13 cellular contexts compared by ENCODE assay signal in the genomic region with DNA sequence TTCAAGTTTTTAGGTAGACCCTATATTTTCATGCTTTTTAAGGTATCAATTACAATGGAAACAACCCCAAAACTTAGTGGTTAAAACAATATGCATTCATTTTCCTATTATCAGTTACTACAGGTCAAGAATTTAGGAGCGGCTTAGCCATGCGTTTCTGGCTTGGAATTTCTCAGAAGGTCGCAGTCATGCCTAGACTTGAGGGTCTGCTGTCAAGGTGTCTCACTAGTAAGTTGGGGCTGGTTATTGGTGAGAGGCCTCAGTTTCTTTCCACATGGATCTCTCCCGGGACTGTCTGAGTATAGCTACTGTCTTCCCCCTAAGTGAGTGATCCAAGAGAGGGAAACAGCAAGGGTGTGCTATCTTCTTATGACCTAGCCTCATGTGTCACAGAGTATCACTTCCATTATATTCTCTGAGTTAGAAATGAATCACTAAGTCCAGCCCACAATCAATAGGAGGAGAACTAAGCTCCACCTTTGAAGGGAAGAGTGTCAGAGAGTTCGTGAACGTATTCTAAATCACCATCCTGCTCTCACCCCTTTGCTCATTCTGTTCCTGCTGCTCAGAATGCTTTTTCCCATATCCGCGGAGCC.
DNase-seq lines count a peak whose midpoint lies in the region; ATAC-seq and TF ChIP-seq lines count a peak whose summit lies in the region.
"Had no signal": no experiment of that assay in that cellular context is flagged by ENCODE, and none has a peak within 500 bp of the region (broad histone marks: within the 10 kb centered on the region; RNA-seq: fewer than 3 reads in every experiment).

No MANE protein-coding gene starts in this region.

- peaks cover 0 to 7% of the 10 kb centered on the region in 2 donors for H3K4me1 ChIP-seq in ascending aorta
- peaks cover 10 to 35% of the 10 kb centered on the region in 2 donors for H3K4me1 ChIP-seq in thoracic aorta (ENCODE audit: control insufficient read depth in 1 of 2, low read depth in 2 of 2)
- peaks cover 4% of the 10 kb centered on the region for H3K4me1 ChIP-seq in body of pancreas
- H3K4me1 ChIP-seq: thyroid gland had no signal

- no peak for TF ChIP-seq POLR2A in body of pancreas (IDR thresholded peaks at IDR 0.05)

- intact Hi-C loops in ascending aorta (cut with DNase I), result loop anchor here (5.0 kb wide), 3 partner anchors 44 to 151 kb away; no protein-coding TSS in a partner anchor
- intact Hi-C loops in body of pancreas (cut with DNase I), result no loop called here

- H3K9me3 ChIP-seq in T-helper 17 cell (ENCODE audit: control insufficient read depth, low read length, poor library complexity, severe bottlenecking) (no peaks in the 10 kb centered on the region), ascending aorta (no peaks in the 10 kb centered on the region), thoracic aorta (no peaks in the 10 kb centered on the region), body of pancreas (no peaks in the 10 kb centered on the region)
- H3K9me3 ChIP-seq: thyroid gland had no signal

- H3K36me3 ChIP-seq in ascending aorta (no peaks in the 10 kb centered on the region), thoracic aorta (no peaks in the 10 kb centered on the region), body of pancreas (replicated peaks in 1 of 2; ENCODE audit: insufficient read depth in 1 of 2, low read depth in 2 of 2) (no peaks in the 10 kb centered on the region)
- H3K36me3 ChIP-seq: thyroid gland had no signal

- ATAC-seq in T-helper 17 cell (no peak), thoracic aorta (ENCODE audit: insufficient number of reproducible peaks, low FRiP score, low read depth) (no peak), body of pancreas (no peak)
- ATAC-seq: left ventricle myocardium superior had no signal

- peak overlapping the region; percentile 17 for H3K4me3 Mint-ChIP-seq in activated naive CD4-positive, alpha-beta T cell treated with anti-CD3 and anti-CD28 coated beads, Interleukin-2, amount 50 U/mL, for 24 hours
- H3K4me3 Mint-ChIP-seq in T-helper 17 cell, result no peak overlapping the region

- peaks cover 5% of the 10 kb centered on the region for H3K9me3 Mint-ChIP-seq in activated naive CD4-positive, alpha-beta T cell treated with anti-CD3 and anti-CD28 coated beads, Interleukin-2, amount 50 U/mL, for 24 hours

- TF ChIP-seq CTCF in ascending aorta (IDR thresholded peaks at IDR 0.05), result no peak
- TF ChIP-seq CTCF in thoracic aorta (IDR thresholded peaks at IDR 0.05), result no peak
- TF ChIP-seq CTCF in body of pancreas (IDR thresholded peaks at IDR 0.05), result no peak

- H3K27me3 Mint-ChIP-seq in activated naive CD4-positive, alpha-beta T cell treated with anti-CD3 and anti-CD28 coated beads, Interleukin-2, amount 50 U/mL, for 24 hours, result no peaks in the 10 kb centered on the region
- H3K27me3 Mint-ChIP-seq in T-helper 17 cell, result no peaks in the 10 kb centered on the region

- DNase-seq in activated naive CD4-positive, alpha-beta T cell treated with anti-CD3 and anti-CD28 coated beads, Interleukin-2, amount 50 U/mL, for 16 hours, result no peak
- DNase-seq in T-helper 17 cell (no peak), ascending aorta (ENCODE audit: low spot score in 2 of 2) (no peak), thoracic aorta (ENCODE audit: low spot score) (no peak), body of pancreas (no peak), retina (no peak)
- DNase-seq: activated gamma-delta T cell, EL, left ventricle myocardium superior, NCI-H187, RPMI8226, thyroid gland had no signal

- H3K4me3 ChIP-seq in ascending aorta (no peak overlapping the region), thoracic aorta (no peak overlapping the region), body of pancreas (no peak overlapping the region)
- H3K4me3 ChIP-seq: thyroid gland had no signal

- H3K36me3 Mint-ChIP-seq in activated naive CD4-positive, alpha-beta T cell treated with anti-CD3 and anti-CD28 coated beads, Interleukin-2, amount 50 U/mL, for 24 hours, result peaks cover 5% of the 10 kb centered on the region
- peaks cover 2% of the 10 kb centered on the region for H3K36me3 Mint-ChIP-seq in T-helper 17 cell (ENCODE audit: low read depth)

- H3K27me3 ChIP-seq in ascending aorta (no peaks in the 10 kb centered on the region), thoracic aorta (replicated peaks; ENCODE audit: insufficient read depth) (no peaks in the 10 kb centered on the region), body of pancreas (no peaks in the 10 kb centered on the region)
- H3K27me3 ChIP-seq: thyroid gland had no signal

- H3K4me1 Mint-ChIP-seq in activated naive CD4-positive, alpha-beta T cell treated with anti-CD3 and anti-CD28 coated beads, Interleukin-2, amount 50 U/mL, for 24 hours, result peaks cover 57% of the 10 kb centered on the region
- peaks cover 31% of the 10 kb centered on the region for H3K4me1 Mint-ChIP-seq in T-helper 17 cell

- 91 to 93% methylated on average over 8 of the region's 8 CpGs for WGBS in body of pancreas, 2 donors

- H3K27ac ChIP-seq in ascending aorta (peak overlapping the region; percentile 17 to 76), thoracic aorta (peak overlapping the region; percentile 55 to 59), body of pancreas (no peak overlapping the region)
- H3K27ac ChIP-seq: thyroid gland had no signal

- peak overlapping the region; percentile 100 for H3K27ac Mint-ChIP-seq in activated naive CD4-positive, alpha-beta T cell treated with anti-CD3 and anti-CD28 coated beads, Interleukin-2, amount 50 U/mL, for 24 hours
- peak overlapping the region; percentile 75 for H3K27ac Mint-ChIP-seq in T-helper 17 cell

Comparison
In these comparisons a context has a peak if more than half of its experiments do, and no peak if none do; other contexts are left out.
1. H3K27ac ChIP-seq: peak in ascending aorta (2 of 2) and thoracic aorta (2 of 2); none in body of pancreas (0 of 4).